8 cellular contexts compared by ENCODE assay signal in genomic region chr12:68686595-68687521, GRCh38. TPM values are rescaled to one million over a fixed set of nuclear protein-coding genes. Genes with fewer than 3 reads are reported as not detected.
DNase-seq lines count a peak whose midpoint lies in the region; ATAC-seq and TF ChIP-seq lines count a peak whose summit lies in the region.

Gene NUP107, plus strand, starts transcription at chr12:68686978. Its CDS starts 88 bp downstream, at chr12:68687066.

- H3K9me3 ChIP-seq in liver (ENCODE audit: control insufficient read depth in 4 of 4, low read length in 3 of 4): no peaks in the 10 kb centered on the region

- H3K4me3 ChIP-seq in dorsolateral prefrontal cortex (peak within 1 kb of the TSS; percentile 61 to 100 (median 93)), liver (ENCODE audit: low read depth in 1 of 3, low read length in 3 of 3) (peak within 1 kb of the TSS; percentile 88 to 98 (median 90))

- intact Hi-C loops in CD14-positive monocyte (cut with micrococcal nuclease): no loop called here
- intact Hi-C loops in activated CD4-positive, alpha-beta memory T cell treated with anti-CD3 and anti-CD28 coated beads for 36 hours (cut with micrococcal nuclease): loop anchor here (1.0 to 10.0 kb wide), 11 partner anchors 12 to 462 kb away; partner anchors contain the start of genes IL26, MDM1, MDM2 and SLC35E3
- intact Hi-C loops in dorsolateral prefrontal cortex (cut with DNase I): loop anchor here (1.0 to 10.0 kb wide), 7 partner anchors 59 to 352 kb away; partner anchors contain the start of genes RAP1B (in 2 of the 2), SLC35E3 (in 2 of the 2), MDM1 (in 1 of the 2) and MDM2 (in 1 of the 2)

- H3K4me3 Mint-ChIP-seq in CD14-positive monocyte: peak within 1 kb of the TSS; percentile 92 to 97
- peak within 1 kb of the TSS; percentile 98 for H3K4me3 Mint-ChIP-seq in activated CD4-positive, alpha-beta memory T cell treated with anti-CD3 and anti-CD28 coated beads for 36 hours

- WGBS in liver: under 1% methylated on average over 44 of the region's 44 CpGs

- peak; percentile 69 to 71 for TF ChIP-seq RAD21 in liver (IDR thresholded peaks at IDR 0.05)

- H3K27me3 ChIP-seq in dorsolateral prefrontal cortex: no peaks in the 10 kb centered on the region
- no peaks in the 10 kb centered on the region for H3K27me3 ChIP-seq in liver (ENCODE audit: control insufficient read depth in 4 of 4, insufficient read depth in 4 of 4, low read length in 3 of 4)

- peak; percentile 96 for DNase-seq in CD14-positive monocyte (ENCODE audit: low spot score)
- DNase-seq in NCI-H82 (lab: John Stamatoyannopoulos, UW): peak; percentile 99
- DNase-seq in activated CD4-positive, alpha-beta memory T cell treated with anti-CD3 and anti-CD28 coated beads for 36 hours: peak; percentile 98
- peak; percentile 92 to 98 (median 94) for DNase-seq in dorsolateral prefrontal cortex
- peak; percentile 99 for DNase-seq in stimulated activated CD4-positive, alpha-beta T cell treated with anti-CD3 and anti-CD28 coated beads, Interleukin-4, amount 100 ng/mL, for 24 hours

- peaks cover 11 to 14% of the 10 kb centered on the region in 2 donors for H3K36me3 Mint-ChIP-seq in CD14-positive monocyte
- H3K36me3 Mint-ChIP-seq in activated CD4-positive, alpha-beta memory T cell treated with anti-CD3 and anti-CD28 coated beads for 36 hours: peaks cover 14% of the 10 kb centered on the region

- peak within 1 kb of the TSS; percentile 85 to 95 (median 92) for H3K27ac Mint-ChIP-seq in CD14-positive monocyte
- peak within 1 kb of the TSS; percentile 96 for H3K27ac Mint-ChIP-seq in activated CD4-positive, alpha-beta memory T cell treated with anti-CD3 and anti-CD28 coated beads for 36 hours

- TF ChIP-seq CTCF in CD14-positive monocyte (IDR thresholded peaks at IDR 0.05) (no peak), dorsolateral prefrontal cortex (IDR thresholded peaks at IDR 0.05 in 54 of 56, conservative IDR thresholded peaks at IDR 0.05 in 2 of 56; ENCODE audit: low read depth in 1 of 56, partially characterized antibody in 56 of 56) (peak in 46 of 56 donors; percentile 12 to 57 (median 34)), liver (IDR thresholded peaks at IDR 0.05; ENCODE audit: low read depth, low read length, missing input control) (peak; percentile 35)

- H3K9ac ChIP-seq in liver (ENCODE audit: low read depth in 1 of 2, low read length in 2 of 2): peak within 1 kb of the TSS; percentile 79 to 93

- CTCF ChIA-PET in activated CD4-positive, alpha-beta memory T cell treated with anti-CD3 and anti-CD28 coated beads for 36 hours (lab: Charles Lee): interaction anchor here (0.6 to 2.1 kb wide), 2 partner anchors 133 to 330 kb away, joined by 4 to 5 read pairs; no protein-coding TSS in a partner anchor

- peaks cover 15% of the 10 kb centered on the region for H3K4me1 Mint-ChIP-seq in CD14-positive monocyte
- H3K4me1 Mint-ChIP-seq in activated CD4-positive, alpha-beta memory T cell treated with anti-CD3 and anti-CD28 coated beads for 36 hours (ENCODE audit: low read depth): peaks cover 30% of the 10 kb centered on the region

- peaks cover 0 to 24% (median 19%) of the 10 kb centered on the region in 4 donors for H3K4me1 ChIP-seq in liver (ENCODE audit: control insufficient read depth in 4 of 4, insufficient read depth in 4 of 4, low read length in 3 of 4)

- ATAC-seq in GM19397 (IDR thresholded peaks at IDR 0.05; ENCODE audit: unreplicated experiment) (peak; percentile 96), HG03571 (IDR thresholded peaks at IDR 0.05; ENCODE audit: unreplicated experiment) (peak; percentile 88)

- no peaks in the 10 kb centered on the region for H3K27me3 Mint-ChIP-seq in CD14-positive monocyte (ENCODE audit: low read depth in 3 of 3)
- H3K27me3 Mint-ChIP-seq in activated CD4-positive, alpha-beta memory T cell treated with anti-CD3 and anti-CD28 coated beads for 36 hours: no peaks in the 10 kb centered on the region

- peak within 1 kb of the TSS in 58 of 59 donors; percentile 38 to 93 (median 82) for H3K27ac ChIP-seq in dorsolateral prefrontal cortex
- H3K27ac ChIP-seq in liver (ENCODE audit: low read depth in 1 of 2, low read length in 2 of 2): peak within 1 kb of the TSS; percentile 74 to 83

- no peaks in the 10 kb centered on the region for H3K9me3 Mint-ChIP-seq in CD14-positive monocyte
- H3K9me3 Mint-ChIP-seq in activated CD4-positive, alpha-beta memory T cell treated with anti-CD3 and anti-CD28 coated beads for 36 hours: no peaks in the 10 kb centered on the region

- POLR2A ChIA-PET in activated CD4-positive, alpha-beta memory T cell treated with anti-CD3 and anti-CD28 coated beads for 36 hours (lab: Charles Lee): interaction anchor here (1.2 kb wide), 1 partner anchor 357 kb away, joined by 3 read pairs; no protein-coding TSS in a partner anchor

- H3K36me3 ChIP-seq in liver (ENCODE audit: control insufficient read depth in 4 of 4, insufficient read depth in 3 of 4, low read depth in 1 of 4, low read length in 3 of 4): peaks cover 2 to 13% (median 8%) of the 10 kb centered on the region in 4 donors

TF ChIP-seq in liver, 16 proteins besides CTCF, POLR2A, EP300 and RAD21:
- TF ChIP-seq NR2F2 (IDR thresholded peaks at IDR 0.05) (peak; percentile 42), GABPA (IDR thresholded peaks at IDR 0.05 in 1 of 2, conservative IDR thresholded peaks at IDR 0.05 in 1 of 2) (peak; percentile 99 to 100), HNF4G (IDR thresholded peaks at IDR 0.05) (peak; percentile 81), FOXA1 (IDR thresholded peaks at IDR 0.05) (peak; percentile 36), YY1 (IDR thresholded peaks at IDR 0.05) (peak; percentile 86), REST (IDR thresholded peaks at IDR 0.05) (peak; percentile 90), RXRA (IDR thresholded peaks at IDR 0.05) (peak; percentile 59 to 72), ZBTB33 (IDR thresholded peaks at IDR 0.05) (peak; percentile 84), SP1 (IDR thresholded peaks at IDR 0.05) (peak; percentile 94), JUND (IDR thresholded peaks at IDR 0.05) (peak; percentile 46 to 83), HNF4A (conservative IDR thresholded peaks at IDR 0.05) (peak; percentile 91 to 93), TAF1 (conservative IDR thresholded peaks at IDR 0.05) (peak; percentile 86), EGR1 (IDR thresholded peaks at IDR 0.05; ENCODE audit: low read depth in 2 of 2) (peak; percentile 73 to 79), MAX (IDR thresholded peaks at IDR 0.05) (peak; percentile 94), FOXA2 (IDR thresholded peaks at IDR 0.05) (peak; percentile 26)
- TF ChIP-seq, protein P1, sequence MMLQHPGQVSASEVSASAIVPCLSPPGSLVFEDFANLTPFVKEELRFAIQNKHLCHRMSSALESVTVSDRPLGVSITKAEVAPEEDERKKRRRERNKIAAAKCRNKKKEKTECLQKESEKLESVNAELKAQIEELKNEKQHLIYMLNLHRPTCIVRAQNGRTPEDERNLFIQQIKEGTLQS (IDR thresholded peaks at IDR 0.05): peak; percentile 68
TF ChIP-seq in liver: peak in this region for 16.

RNA-seq across cellular contexts. Expression of gene NUP107, which starts in this region (rescaled TPM):
- polyA plus RNA-seq in CD14-positive monocyte (10 to 100 TPM in 1 of 2 donors, 1 to 10 TPM in 1; 6.7 to 10.7 TPM), liver (10 to 100 TPM in 1 of 2 donors, 1 to 10 TPM in 1; 6.3 to 11.7 TPM)
- 100 to 1,000 TPM; 128 TPM for total RNA-seq in activated CD4-positive, alpha-beta memory T cell treated with anti-CD3 and anti-CD28 coated beads for 36 hours
- total RNA-seq in dorsolateral prefrontal cortex (10 to 100 TPM; 15.0 to 41.1 (median 24.5) TPM), liver (10 to 100 TPM; 20.7 to 38.3 TPM)

Comparison
In these comparisons a context has a peak if more than half of its experiments do, and no peak if none do; other contexts are left out.
1. Peak in every context shown above with its lines: DNase-seq, ATAC-seq, H3K4me3 ChIP-seq and H3K27ac ChIP-seq.
2. intact Hi-C loops: an anchor here in activated CD4-positive, alpha-beta memory T cell treated with anti-CD3 and anti-CD28 coated beads for 36 hours (1.0 to 10.0 kb wide) and dorsolateral prefrontal cortex (1.0 to 10.0 kb wide); none called in CD14-positive monocyte.